Comparison of ENCODE assay signal across 34 cellular contexts in genomic region chr6:81384921-81385320, GRCh38.
"Had no signal": no experiment of that assay in that cellular context is flagged by ENCODE, and none has a peak within 500 bp of the region (broad histone marks: within the 10 kb centered on the region; RNA-seq: fewer than 3 reads in every experiment).

No MANE protein-coding gene starts in this region.

- H3K4me1 ChIP-seq: ascending aorta, SJCRH30 had no signal

- DNase-seq: activated CD4-positive, alpha-beta T cell treated with anti-CD3 and anti-CD28 coated beads for 48 hours; activated CD4-positive, alpha-beta T cell treated with anti-CD3 and anti-CD28 coated beads, Interleukin-2, amount 50 U/mL, for 4 hours; activated CD4-positive, CD25-positive, alpha-beta regulatory T cell treated with anti-CD3 and anti-CD28 coated beads, Interleukin-2, amount 50 U/mL, for 72 hours; activated CD8-positive, alpha-beta memory T cell treated with anti-CD3 and anti-CD28 coated beads, Interleukin-2, amount 50 U/mL, for 48 hours; activated CD8-positive, alpha-beta T cell treated with anti-CD3 and anti-CD28 coated beads, Interleukin-2, amount 10 ng/mL, durations not matched to agents 7 days and 5 days; activated naive CD4-positive, alpha-beta T cell; activated T-cell treated with anti-CD3 and anti-CD28 coated beads, Interleukin-2, amount 50 U/mL, for 1 hour; amniotic stem cell; MG63; MV-4-11; NCI-H1092 treated with DMSO at 0.1 percent for 48 hours; NCI-H1417 treated with DMSO at 0.1 percent for 48 hours; NCI-H1694; NCI-H2029; NCI-H2107; NCI-H2171 treated with DMSO at 0.1 percent for 48 hours; NCI-H226; NCI-H510A; NCI-H526 treated with DMSO at 0.1 percent for 48 hours; NCI-H82; OCI-M1; RPMI8226; SJCRH30; SK-N-SH; SW 1271; T-helper 9 cell had no signal

- H3K36me3 Mint-ChIP-seq: activated naive CD4-positive, alpha-beta T cell treated with anti-CD3 and anti-CD28 coated beads, Interleukin-2, amount 50 U/mL, for 24 hours; brain; WTC11 had no signal

- H3K27ac Mint-ChIP-seq: activated CD8-positive, alpha-beta T cell treated with anti-CD3 and anti-CD28 coated beads, Interleukin-2, amount 10 ng/mL, durations not matched to agents 7 days and 5 days; activated naive CD4-positive, alpha-beta T cell treated with anti-CD3 and anti-CD28 coated beads, Interleukin-2, amount 50 U/mL, for 24 hours; brain; T-helper 1 cell treated with Interleukin-12 subunit alpha and Interleukin-12 subunit beta and Interleukin-4 antibody, amounts not matched to agents 30 μg/mL and 1 μg/mL, for 36 hours; WTC11 had no signal

- H3K4me3 Mint-ChIP-seq: activated CD8-positive, alpha-beta T cell treated with anti-CD3 and anti-CD28 coated beads, Interleukin-2, amount 10 ng/mL, durations not matched to agents 7 days and 5 days; activated naive CD4-positive, alpha-beta T cell treated with anti-CD3 and anti-CD28 coated beads, Interleukin-2, amount 50 U/mL, for 24 hours; brain; T-helper 1 cell treated with Interleukin-12 subunit alpha and Interleukin-12 subunit beta and Interleukin-4 antibody, amounts not matched to agents 30 μg/mL and 1 μg/mL, for 36 hours; WTC11 had no signal

- ATAC-seq: activated CD8-positive, alpha-beta T cell treated with anti-CD3 and anti-CD28 coated beads, Interleukin-2, amount 10 ng/mL, durations not matched to agents 7 days and 5 days; Panc1; Right ventricle myocardium inferior; WTC11 had no signal

- H3K36me3 ChIP-seq: ascending aorta, cardiac muscle cell, MG63, SJCRH30 had no signal

- H3K4me1 Mint-ChIP-seq: activated naive CD4-positive, alpha-beta T cell treated with anti-CD3 and anti-CD28 coated beads, Interleukin-2, amount 50 U/mL, for 24 hours; brain; WTC11 had no signal

- H3K9me2 ChIP-seq: SK-N-SH had no signal

- H3K9me3 ChIP-seq: ascending aorta, MG63, SJCRH30 had no signal

- H3K9ac ChIP-seq: SK-N-SH had no signal

- H3K27me3 Mint-ChIP-seq: activated naive CD4-positive, alpha-beta T cell treated with anti-CD3 and anti-CD28 coated beads, Interleukin-2, amount 50 U/mL, for 24 hours had no signal

- H3K4me2 ChIP-seq: SK-N-SH had no signal

- H3K27me3 ChIP-seq: ascending aorta, cardiac muscle cell, MG63, SJCRH30 had no signal

- H3K9me3 Mint-ChIP-seq: brain; T-helper 1 cell treated with Interleukin-12 subunit alpha and Interleukin-12 subunit beta and Interleukin-4 antibody, amounts not matched to agents 30 μg/mL and 1 μg/mL, for 36 hours had no signal

- H3K27ac ChIP-seq: ascending aorta, cardiac muscle cell, SJCRH30 had no signal

- H3K4me3 ChIP-seq: ascending aorta, cardiac muscle cell, MG63, SJCRH30 had no signal
